8 cellular contexts compared by ENCODE assay signal in genomic region chr14:77800814-77801213, GRCh38. TPM values are rescaled to one million over a fixed set of nuclear protein-coding genes. Genes with fewer than 3 reads are reported as not detected.
A peak's percentile ranks its signal among the peaks of the same experiment; 100 is the strongest.
DNase-seq lines count a peak whose midpoint lies in the region; ATAC-seq, FAIRE-seq and TF ChIP-seq lines count a peak whose summit lies in the region.

No MANE protein-coding gene starts in this region.

- peak overlapping the region; percentile 81 to 82 for H3K4me3 ChIP-seq in kidney (ENCODE audit: low read length in 2 of 2)

- ATAC-seq in activated CD4-positive, alpha-beta T cell treated with anti-CD3 and anti-CD28 coated beads for 36 hours, result no peak

- peak overlapping the region in 1 of 2 donors; percentile 82 for H3K9ac ChIP-seq in kidney (ENCODE audit: low read length in 2 of 2)

- no peak for DNase-seq in activated CD4-positive, alpha-beta T cell treated with anti-CD3 and anti-CD28 coated beads for 36 hours
- DNase-seq in activated CD4-positive, alpha-beta T cell treated with anti-CD3 and anti-CD28 coated beads for 1 hour, result no peak
- no peak for DNase-seq in activated naive CD8-positive, alpha-beta T cell treated with anti-CD3 and anti-CD28 coated beads for 36 hours
- DNase-seq in kidney (no peak), substantia nigra (lab: John Stamatoyannopoulos, UW) (no peak), NCI-H1436 treated with DMSO at 0.1 percent for 48 hours (lab: John Stamatoyannopoulos, UW) (no peak), epidermal melanocyte (ENCODE audit: insufficient read length, low spot score) (no peak), AML-193 (lab: John Stamatoyannopoulos, UW) (no peak)

- peak overlapping the region; percentile 83 for H3K4me3 Mint-ChIP-seq in activated CD4-positive, alpha-beta T cell treated with anti-CD3 and anti-CD28 coated beads for 36 hours
- H3K4me3 Mint-ChIP-seq in activated naive CD8-positive, alpha-beta T cell treated with anti-CD3 and anti-CD28 coated beads for 36 hours, result peak overlapping the region; percentile 90

- H3K4me1 Mint-ChIP-seq in activated CD4-positive, alpha-beta T cell treated with anti-CD3 and anti-CD28 coated beads for 36 hours, result peaks cover 11% of the 10 kb centered on the region
- H3K4me1 Mint-ChIP-seq in activated naive CD8-positive, alpha-beta T cell treated with anti-CD3 and anti-CD28 coated beads for 36 hours, result peaks cover 8% of the 10 kb centered on the region

- CTCF ChIA-PET in activated CD4-positive, alpha-beta T cell treated with anti-CD3 and anti-CD28 coated beads for 36 hours (lab: Charles Lee), result interaction anchor here (1.3 kb wide), 1 partner anchor 16 kb away, joined by 4 read pairs; no protein-coding TSS in a partner anchor

- no peak for TF ChIP-seq CTCF in kidney (IDR thresholded peaks at IDR 0.05; ENCODE audit: borderline replicate concordance, extremely low read depth, insufficient read depth)

- H3K27ac Mint-ChIP-seq in activated CD4-positive, alpha-beta T cell treated with anti-CD3 and anti-CD28 coated beads for 36 hours, result peak overlapping the region; percentile 87
- H3K27ac Mint-ChIP-seq in activated naive CD8-positive, alpha-beta T cell treated with anti-CD3 and anti-CD28 coated beads for 36 hours, result peak overlapping the region; percentile 91

- no peaks in the 10 kb centered on the region for H3K36me3 Mint-ChIP-seq in activated CD4-positive, alpha-beta T cell treated with anti-CD3 and anti-CD28 coated beads for 36 hours (ENCODE audit: low read depth)
- no peaks in the 10 kb centered on the region for H3K36me3 Mint-ChIP-seq in activated naive CD8-positive, alpha-beta T cell treated with anti-CD3 and anti-CD28 coated beads for 36 hours

- H3K9me3 Mint-ChIP-seq in activated CD4-positive, alpha-beta T cell treated with anti-CD3 and anti-CD28 coated beads for 36 hours (ENCODE audit: low read depth), result no peaks in the 10 kb centered on the region
- H3K9me3 Mint-ChIP-seq in activated naive CD8-positive, alpha-beta T cell treated with anti-CD3 and anti-CD28 coated beads for 36 hours, result no peaks in the 10 kb centered on the region

- no peaks in the 10 kb centered on the region for H3K27me3 Mint-ChIP-seq in activated CD4-positive, alpha-beta T cell treated with anti-CD3 and anti-CD28 coated beads for 36 hours
- no peaks in the 10 kb centered on the region for H3K27me3 Mint-ChIP-seq in activated naive CD8-positive, alpha-beta T cell treated with anti-CD3 and anti-CD28 coated beads for 36 hours

- no peak for FAIRE-seq in kidney (lab: Jason Lieb, UNC)

- no peaks in the 10 kb centered on the region for H3K9me3 ChIP-seq in kidney (ENCODE audit: control insufficient read depth in 1 of 2, low read length in 2 of 2)

- H3K27ac ChIP-seq in kidney (ENCODE audit: low read depth in 2 of 2, low read length in 2 of 2), result peak overlapping the region; percentile 87 to 88
- peak overlapping the region; percentile 93 for H3K27ac ChIP-seq in substantia nigra (ENCODE audit: low read depth, low read length, poor library complexity, severe bottlenecking)

- intact Hi-C loops in activated CD4-positive, alpha-beta T cell treated with anti-CD3 and anti-CD28 coated beads for 36 hours (cut with DNase I, micrococcal nuclease), result loop anchor here (1.0 to 2.0 kb wide), 8 partner anchors 40 to 703 kb away; partner anchors contain the start of genes ALKBH1 (in 2 of the 2), SLIRP (in 2 of the 2), SNW1 (in 2 of the 2) and AHSA1 (in 1 of the 2)
- intact Hi-C loops in kidney (cut with DNase I), result no loop called here

- no peaks in the 10 kb centered on the region for H3K36me3 ChIP-seq in kidney (ENCODE audit: control insufficient read depth in 1 of 2, insufficient read depth in 2 of 2, low read length in 2 of 2)

- POLR2A ChIA-PET in activated CD4-positive, alpha-beta T cell treated with anti-CD3 and anti-CD28 coated beads for 36 hours (lab: Charles Lee), result no interaction called here

- peaks cover 0 to 4% of the 10 kb centered on the region in 2 donors for H3K4me1 ChIP-seq in kidney (ENCODE audit: control insufficient read depth in 1 of 2, insufficient read depth in 1 of 2, low read depth in 1 of 2, low read length in 2 of 2)

RNA-seq across cellular contexts. Expression of gene ADCK1, which starts 0.9 kb away (rescaled TPM):
- total RNA-seq in activated CD4-positive, alpha-beta T cell treated with anti-CD3 and anti-CD28 coated beads for 36 hours, result 1 to 10 TPM; 4.6 to 4.9 TPM
- total RNA-seq in activated naive CD8-positive, alpha-beta T cell treated with anti-CD3 and anti-CD28 coated beads for 36 hours, result 1 to 10 TPM; 6.6 to 6.8 TPM
- 8.0 TPM for total RNA-seq in kidney
- 10.3 TPM for polyA plus RNA-seq in kidney (ENCODE audit: insufficient read depth, low read depth, low replicate concordance)

RNA-seq across cellular contexts. Expression of gene SNW1, which starts 39.9 kb away (rescaled TPM):
- total RNA-seq in activated CD4-positive, alpha-beta T cell treated with anti-CD3 and anti-CD28 coated beads for 36 hours, result 100 to 1,000 TPM; 134 to 135 TPM
- 100 to 1,000 TPM; 114 to 117 TPM for total RNA-seq in activated naive CD8-positive, alpha-beta T cell treated with anti-CD3 and anti-CD28 coated beads for 36 hours
- total RNA-seq in kidney, result 63.9 TPM
- 37.8 TPM for polyA plus RNA-seq in kidney (ENCODE audit: insufficient read depth, low read depth, low replicate concordance)
